In the genomic region with DNA sequence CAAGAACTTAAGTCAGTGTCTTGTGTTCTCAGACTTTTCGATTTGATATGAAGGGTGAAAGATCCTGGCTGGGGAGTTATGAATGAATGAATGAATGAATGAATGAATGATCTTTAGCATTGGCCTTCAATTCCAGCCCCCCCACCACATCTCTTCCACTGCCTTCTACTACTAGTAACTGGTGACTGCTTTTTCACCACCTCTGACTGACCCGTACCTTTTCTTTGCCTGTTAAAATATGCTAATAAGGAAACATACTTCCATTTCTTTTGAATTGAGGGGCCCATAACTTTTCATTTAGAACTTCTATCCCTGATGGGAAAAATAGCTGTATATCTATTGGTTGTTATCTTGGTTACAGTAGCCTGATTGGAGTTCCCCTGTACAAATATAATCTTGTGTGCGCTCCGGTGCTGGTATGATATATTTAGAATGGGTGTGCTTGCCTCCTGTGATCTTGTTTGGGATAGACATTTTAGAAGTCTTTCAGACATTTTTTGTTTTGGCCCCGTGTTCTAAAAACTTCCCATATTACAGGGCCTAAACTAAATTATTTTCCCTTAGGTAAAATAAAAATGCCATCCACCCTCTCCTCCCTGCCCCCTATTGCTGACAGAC, we compare ENCODE assay signal across 9 cellular contexts. TPM values are rescaled to one million over a fixed set of nuclear protein-coding genes. Genes with fewer than 3 reads are reported as not detected.
DNase-seq lines count a peak whose midpoint lies in the region; ATAC-seq and TF ChIP-seq lines count a peak whose summit lies in the region.
"Had no signal": no experiment of that assay in that cellular context is flagged by ENCODE, and none has a peak within 500 bp of the region (broad histone marks: within the 10 kb centered on the region; RNA-seq: fewer than 3 reads in every experiment).

No MANE protein-coding gene starts in this region.

- H3K36me3 Mint-ChIP-seq in HFFc6 (ENCODE audit: low read depth): peaks cover 15% of the 10 kb centered on the region
- H3K36me3 Mint-ChIP-seq in stimulated activated memory B cell treated with anti-CD40 and anti-IgM and Interleukin-4, amounts not matched to agents 10 μg/mL and 1 μg/mL and 100 μg/mL, for 72 hours: no peaks in the 10 kb centered on the region

- no peak for ATAC-seq in stimulated activated memory B cell treated with anti-CD40 and anti-IgM and Interleukin-4, amounts not matched to agents 10 μg/mL and 1 μg/mL and 100 μg/mL, for 72 hours
- ATAC-seq in HG02642 (IDR thresholded peaks at IDR 0.05; ENCODE audit: poor library complexity, unreplicated experiment): no peak

- H3K4me3 Mint-ChIP-seq in HFFc6: peak overlapping the region; percentile 67
- no peak overlapping the region for H3K4me3 Mint-ChIP-seq in stimulated activated memory B cell treated with anti-CD40 and anti-IgM and Interleukin-4, amounts not matched to agents 10 μg/mL and 1 μg/mL and 100 μg/mL, for 72 hours

- H3K27ac Mint-ChIP-seq in HFFc6: peak overlapping the region; percentile 83
- H3K27ac Mint-ChIP-seq in stimulated activated memory B cell treated with anti-CD40 and anti-IgM and Interleukin-4, amounts not matched to agents 10 μg/mL and 1 μg/mL and 100 μg/mL, for 72 hours: no peak overlapping the region

- H3K27me3 ChIP-seq in esophagus muscularis mucosa (no peaks in the 10 kb centered on the region), skeletal muscle tissue (ENCODE audit: control insufficient read depth in 3 of 3, insufficient read depth in 3 of 3, low read length in 3 of 3) (no peaks in the 10 kb centered on the region)
- H3K27me3 ChIP-seq: MG63 had no signal

- H3K36me3 ChIP-seq in SK-N-MC (ENCODE audit: insufficient read depth, low read length) (no peaks in the 10 kb centered on the region), esophagus muscularis mucosa (no peaks in the 10 kb centered on the region), skeletal muscle tissue (ENCODE audit: control insufficient read depth in 3 of 3, insufficient read depth in 3 of 3, low read length in 3 of 3) (peaks cover 0 to 1% (median 0%) of the 10 kb centered on the region in 3 donors)

- peaks cover 82% of the 10 kb centered on the region for H3K4me1 Mint-ChIP-seq in HFFc6 (ENCODE audit: low read depth)
- H3K4me1 Mint-ChIP-seq in stimulated activated memory B cell treated with anti-CD40 and anti-IgM and Interleukin-4, amounts not matched to agents 10 μg/mL and 1 μg/mL and 100 μg/mL, for 72 hours: peaks cover 54% of the 10 kb centered on the region

- peaks cover 68 to 81% (median 73%) of the 10 kb centered on the region in 4 donors for H3K4me1 ChIP-seq in esophagus muscularis mucosa
- H3K4me1 ChIP-seq in skeletal muscle tissue (ENCODE audit: control insufficient read depth in 3 of 3, insufficient read depth in 3 of 3, low read length in 3 of 3): peaks cover 45 to 71% (median 57%) of the 10 kb centered on the region in 3 donors

- TF ChIP-seq EP300 in esophagus muscularis mucosa (IDR thresholded peaks at IDR 0.05): no peak

- TF ChIP-seq POLR2A in esophagus muscularis mucosa (IDR thresholded peaks at IDR 0.05; ENCODE audit: low read depth): no peak

- intact Hi-C loops in esophagus muscularis mucosa (cut with DNase I): no loop called here

- H3K4me3 ChIP-seq in SK-N-MC: peak overlapping the region; percentile 21
- H3K4me3 ChIP-seq in esophagus muscularis mucosa: no peak overlapping the region
- H3K4me3 ChIP-seq in skeletal muscle tissue (ENCODE audit: low read length in 3 of 3): no peak overlapping the region
- H3K4me3 ChIP-seq: MG63 had no signal

- no peaks in the 10 kb centered on the region for H3K9me3 Mint-ChIP-seq in HFFc6
- no peaks in the 10 kb centered on the region for H3K9me3 Mint-ChIP-seq in stimulated activated memory B cell treated with anti-CD40 and anti-IgM and Interleukin-4, amounts not matched to agents 10 μg/mL and 1 μg/mL and 100 μg/mL, for 72 hours

- 55% methylated on average over 5 of the region's 5 CpGs for WGBS in esophagus muscularis mucosa

- H3K9me3 ChIP-seq in SK-N-MC (ENCODE audit: low read depth, low read length) (no peaks in the 10 kb centered on the region), esophagus muscularis mucosa (no peaks in the 10 kb centered on the region), skeletal muscle tissue (ENCODE audit: control insufficient read depth in 3 of 3, low read length in 3 of 3) (no peaks in the 10 kb centered on the region)
- H3K9me3 ChIP-seq: MG63 had no signal

- DNase-seq in HFFc6 (no peak), SK-N-MC (ENCODE audit: low read depth, low spot score) (no peak), esophagus muscularis mucosa (ENCODE audit: extremely low spot score) (no peak), GM10266 (ENCODE audit: extremely low spot score) (no peak)
- DNase-seq in stimulated activated CD8-positive, alpha-beta memory T cell treated with anti-CD3 and anti-CD28 coated beads, Interleukin-4, amount 100 ng/mL, for 48 hours: no peak

- H3K9ac ChIP-seq in SK-N-MC (ENCODE audit: insufficient read length) (no peak overlapping the region), skeletal muscle tissue (ENCODE audit: low read depth in 1 of 3, low read length in 3 of 3) (peak overlapping the region in 1 of 3 donors; percentile 18)

- H3K27me3 Mint-ChIP-seq in HFFc6 (ENCODE audit: insufficient read depth): peaks cover 2% of the 10 kb centered on the region
- no peaks in the 10 kb centered on the region for H3K27me3 Mint-ChIP-seq in stimulated activated memory B cell treated with anti-CD40 and anti-IgM and Interleukin-4, amounts not matched to agents 10 μg/mL and 1 μg/mL and 100 μg/mL, for 72 hours

- TF ChIP-seq CTCF in HFFc6 (IDR thresholded peaks at IDR 0.05) (no peak), esophagus muscularis mucosa (IDR thresholded peaks at IDR 0.05) (no peak), GM10266 (IDR thresholded peaks at IDR 0.05; ENCODE audit: control insufficient read depth, insufficient read depth, low read depth, missing control alignments) (no peak)

- H3K27ac ChIP-seq in SK-N-MC: peak overlapping the region; percentile 61; the same call in 1 of the 2 replicates
- peak overlapping the region; percentile 93 to 99 (median 99) for H3K27ac ChIP-seq in esophagus muscularis mucosa (replicated peaks in 1 of 4)
- H3K27ac ChIP-seq in skeletal muscle tissue (ENCODE audit: low read depth, low read length): peak overlapping the region; percentile 81

RNA-seq across cellular contexts. Expression of gene LYRM1, which starts 3.4 kb away (rescaled TPM):
- 10 to 100 TPM; 22.2 to 28.4 (median 25.8) TPM for total RNA-seq in HFFc6 (2021; fragmentation: NEBNext Ultra II Directional; extraction: Animal tissue kit (Norgen Biotek cat#: 25700))
- total RNA-seq in esophagus muscularis mucosa: 10 to 100 TPM; 38.9 to 69.2 (median 46.4) TPM
- 23.5 TPM for total RNA-seq in skeletal muscle tissue

RNA-seq across cellular contexts. Expression of gene DCUN1D3, which starts 3.8 kb away (rescaled TPM):
- total RNA-seq in HFFc6 (2021; fragmentation: NEBNext Ultra II Directional; extraction: Animal tissue kit (Norgen Biotek cat#: 25700)): 10 to 100 TPM; 29.2 to 41.0 (median 32.1) TPM
- total RNA-seq in esophagus muscularis mucosa: 10 to 100 TPM; 18.3 to 37.4 (median 27.8) TPM
- 10.4 TPM for total RNA-seq in skeletal muscle tissue
